11 cellular contexts compared by ENCODE assay signal in genomic region chr5:181235689-181236366, GRCh38. TPM values are rescaled to one million over a fixed set of nuclear protein-coding genes. Genes with fewer than 3 reads are reported as not detected.
DNase-seq lines count a peak whose midpoint lies in the region; ATAC-seq and TF ChIP-seq lines count a peak whose summit lies in the region.
"Had no signal": no experiment of that assay in that cellular context is flagged by ENCODE, and none has a peak within 500 bp of the region (broad histone marks: within the 10 kb centered on the region; RNA-seq: fewer than 3 reads in every experiment).

No MANE protein-coding gene starts in this region.

- H3K9me3 Mint-ChIP-seq in Calu3 (ENCODE audit: low read depth, unreplicated experiment) = no peaks in the 10 kb centered on the region
- H3K9me3 Mint-ChIP-seq in H9 = no peaks in the 10 kb centered on the region
- no peaks in the 10 kb centered on the region for H3K9me3 Mint-ChIP-seq in activated B cell treated with CpG ODN at 0.5 μM for 24 hours
- H3K9me3 Mint-ChIP-seq in mesothelial cell of epicardium = no peaks in the 10 kb centered on the region

- no peak overlapping the region for H2BK20ac ChIP-seq in H9 (ENCODE audit: low read depth, low read length, poor library complexity, severe bottlenecking)

- H3K56ac ChIP-seq in H9 (ENCODE audit: insufficient read length, low read depth, low read length) = no peak overlapping the region

- no peak overlapping the region for H3K9ac ChIP-seq in H9 (ENCODE audit: extremely low read depth, insufficient read length, low read length)

- no peak overlapping the region for H3T11ph ChIP-seq in H9 (ENCODE audit: low read length)

- no peaks in the 10 kb centered on the region for H3K4me1 ChIP-seq in H9 (ENCODE audit: insufficient read depth, low read length)

- H3K18ac ChIP-seq in H9 (ENCODE audit: insufficient read length, low read depth, low read length) = no peak overlapping the region

- no peak overlapping the region for H2BK12ac ChIP-seq in H9 (ENCODE audit: insufficient read length, low read depth, low read length)

- BruUV-seq in Calu3 (replicated peaks; lab: Mats Ljungman, UMichigan) = no TSS peak

- H4K91ac ChIP-seq in H9 (ENCODE audit: insufficient read length, low read depth, low read length) = no peak overlapping the region

- POLR2A ChIA-PET in activated B cell treated with CpG ODN at 0.5 μM for 24 hours (lab: Charles Lee) = interaction anchor here (1.0 to 8.8 kb wide), 5 partner anchors 7 to 25 kb away, joined by 3 to 73 read pairs (median 15); partner anchors contain the start of genes RACK1, TRIM41 and TRIM52

- WGBS in H9 (ENCODE audit: extremely low coverage, insufficient read length, low lambda C conversion rate) = no CpG with 5 or more reads among the region's 5 CpGs

- CTCF ChIA-PET in Calu3 (lab: Charles Lee) = no interaction called here
- CTCF ChIA-PET in activated B cell treated with CpG ODN at 0.5 μM for 24 hours (lab: Charles Lee) = no interaction called here

- no peak overlapping the region for H3K14ac ChIP-seq in H9 (ENCODE audit: insufficient read depth, low read length)

- H2BK5ac ChIP-seq in H9 (ENCODE audit: insufficient read length, low read length) = no peak overlapping the region

- H4K20me1 ChIP-seq in H9 (ENCODE audit: control insufficient read depth, insufficient read depth, insufficient read length) = no peaks in the 10 kb centered on the region

- H3K23me2 ChIP-seq in H9 (ENCODE audit: insufficient read length, low read depth, low read length, poor library complexity, severe bottlenecking) = no peaks in the 10 kb centered on the region

- H2BK15ac ChIP-seq in H9 (ENCODE audit: low read depth, low read length) = no peak overlapping the region

- H2AFZ ChIP-seq in H9 (ENCODE audit: low read length) = no peak overlapping the region

- H3K4me3 Mint-ChIP-seq in Calu3 (ENCODE audit: low read depth, unreplicated experiment) (no peak overlapping the region), H9 (no peak overlapping the region), activated B cell treated with CpG ODN at 0.5 μM for 24 hours (no peak overlapping the region), mesothelial cell of epicardium (no peak overlapping the region)

- no peak for DNase-seq in Calu3
- DNase-seq in H9 = no peak
- no peak for DNase-seq in activated B cell treated with CpG ODN at 0.5 μM for 24 hours
- no peak for DNase-seq in mesothelial cell of epicardium (ENCODE audit: low spot score in 2 of 2, unreplicated experiment in 2 of 2)
- DNase-seq in NCI-H510A treated with DMSO at 0.1 percent for 48 hours (lab: John Stamatoyannopoulos, UW) = no peak
- DNase-seq: activated CD4-positive, alpha-beta T cell treated with anti-CD3 and anti-CD28 coated beads for 4 hours; amygdala; NCI-H524 treated with DMSO at 0.1 percent for 48 hours; stimulated activated CD4-positive, alpha-beta T cell treated with anti-CD3 and anti-CD28 coated beads, Interleukin-4, amount 100 ng/mL, for 24 hours had no signal

- H3K4me2 ChIP-seq in H9 (ENCODE audit: insufficient read depth, insufficient read length, low read length) = no peak overlapping the region

- no peak overlapping the region for H4K8ac ChIP-seq in H9 (replicated peaks; ENCODE audit: insufficient read length, low read depth, low read length)

- H3K27ac ChIP-seq in H9 (ENCODE audit: insufficient read length, low read depth, low read length) = no peak overlapping the region

- ATAC-seq in activated B cell treated with CpG ODN at 0.5 μM for 24 hours (ENCODE audit: low read depth) = no peak
- no peak for ATAC-seq in HG02852 (IDR thresholded peaks at IDR 0.05; ENCODE audit: unreplicated experiment)
- no peak for ATAC-seq in GM19467 (IDR thresholded peaks at IDR 0.05; ENCODE audit: unreplicated experiment)

- H3K27me3 ChIP-seq in H9 (ENCODE audit: insufficient read depth, low read length) = no peaks in the 10 kb centered on the region

- peaks cover 95% of the 10 kb centered on the region for H3K36me3 Mint-ChIP-seq in Calu3 (ENCODE audit: insufficient read depth, unreplicated experiment)
- peaks cover 59 to 90% (median 70%) of the 10 kb centered on the region in 3 experiments for H3K36me3 Mint-ChIP-seq in H9 (ENCODE audit: insufficient read depth in 1 of 3, low read depth in 3 of 3)
- peaks cover 86% of the 10 kb centered on the region for H3K36me3 Mint-ChIP-seq in activated B cell treated with CpG ODN at 0.5 μM for 24 hours (ENCODE audit: low read depth)
- peaks cover 44% of the 10 kb centered on the region for H3K36me3 Mint-ChIP-seq in mesothelial cell of epicardium

- H3K4ac ChIP-seq in H9 (ENCODE audit: low read depth, low read length) = no peak overlapping the region

- H3K4me1 Mint-ChIP-seq in Calu3 (ENCODE audit: low read depth, unreplicated experiment) (peaks cover 17% of the 10 kb centered on the region), H9 (peaks cover 3 to 21% of the 10 kb centered on the region in 2 experiments; a peak in 1 of 4 replicates), activated B cell treated with CpG ODN at 0.5 μM for 24 hours (peaks cover 9% of the 10 kb centered on the region), mesothelial cell of epicardium (peaks cover 2% of the 10 kb centered on the region)

- H3K27me3 Mint-ChIP-seq in Calu3 (ENCODE audit: unreplicated experiment) (no peaks in the 10 kb centered on the region), H9 (ENCODE audit: low read depth) (no peaks in the 10 kb centered on the region; the same call in 1 of the 2 replicates), activated B cell treated with CpG ODN at 0.5 μM for 24 hours (no peaks in the 10 kb centered on the region), mesothelial cell of epicardium (ENCODE audit: low read depth) (no peaks in the 10 kb centered on the region)

- H4K5ac ChIP-seq in H9 (ENCODE audit: insufficient read length, low read depth, low read length) = no peak overlapping the region

- H3K9me3 ChIP-seq in H9 (ENCODE audit: control insufficient read depth, low read depth, low read length) = no peaks in the 10 kb centered on the region

- H3K79me1 ChIP-seq in H9 (ENCODE audit: insufficient read depth, low read depth, low read length, poor library complexity, severe bottlenecking) = no peaks in the 10 kb centered on the region

- H3K27ac Mint-ChIP-seq in Calu3 (ENCODE audit: unreplicated experiment) (peak overlapping the region; percentile 79), H9 (peak overlapping the region in 2 of 3 experiments; percentile 30 to 93; a peak in 5 of 7 replicates), activated B cell treated with CpG ODN at 0.5 μM for 24 hours (peak overlapping the region; percentile 59), mesothelial cell of epicardium (peak overlapping the region; percentile 73)

- TF ChIP-seq CTCF in Calu3 (IDR thresholded peaks at IDR 0.05; ENCODE audit: unreplicated experiment) (no peak), H9 (conservative IDR thresholded peaks at IDR 0.05) (no peak), activated B cell treated with CpG ODN at 0.5 μM for 24 hours (IDR thresholded peaks at IDR 0.05) (no peak), mesothelial cell of epicardium (IDR thresholded peaks at IDR 0.05; ENCODE audit: unreplicated experiment) (no peak)

- intact Hi-C loops in Calu3 (cut with micrococcal nuclease; ENCODE audit: unreplicated experiment) (no loop called here), activated B cell treated with CpG ODN at 0.5 μM for 24 hours (cut with micrococcal nuclease) (no loop called here)

- H2BK120ac ChIP-seq in H9 (ENCODE audit: low read depth, low read length, poor library complexity, severe bottlenecking) = no peak overlapping the region

- no peak overlapping the region for H3K23ac ChIP-seq in H9 (ENCODE audit: insufficient read length, low read depth, low read length)

- no peaks in the 10 kb centered on the region for H3K79me2 ChIP-seq in H9 (ENCODE audit: insufficient read depth, low read length)

- H2AK5ac ChIP-seq in H9 (ENCODE audit: insufficient read length, low read length) = no peak overlapping the region

RNA-seq across cellular contexts. Expression of gene RACK1, which starts 7.9 kb away (rescaled TPM):
- total RNA-seq in Calu3 (2022) (1,679 and 1,946 TPM in 2 replicates), H9 (2021) (2,548 and 2,552 TPM in 2 replicates), activated B cell treated with CpG ODN at 0.5 μM for 24 hours (2,528 and 2,812 TPM in 2 replicates), mesothelial cell of epicardium (2,008 to 2,083 TPM (median 2,030 TPM) in 3 replicates)

RNA-seq across cellular contexts. Expression of gene TRIM41, which starts 12.7 kb away (rescaled TPM):
- total RNA-seq in Calu3 (2022) (33.5 and 34.2 TPM in 2 replicates), H9 (2021) (33.5 and 34.2 TPM in 2 replicates), activated B cell treated with CpG ODN at 0.5 μM for 24 hours (34.9 and 39.6 TPM in 2 replicates), mesothelial cell of epicardium (27.9 to 28.1 TPM (median 27.9 TPM) in 3 replicates)

RNA-seq across cellular contexts. Expression of gene TRIM52, which starts 25.1 kb away (rescaled TPM):
- 14.8 and 14.9 TPM in 2 replicates for total RNA-seq in Calu3 (2022)
- 5.1 and 5.7 TPM in 2 replicates for total RNA-seq in H9 (2021)
- 30.9 and 36.9 TPM in 2 replicates for total RNA-seq in activated B cell treated with CpG ODN at 0.5 μM for 24 hours
- 12.8 to 14.6 TPM (median 13.3 TPM) in 3 replicates for total RNA-seq in mesothelial cell of epicardium

RNA-seq across cellular contexts. Expression of gene TRIM7, which starts 30.8 kb away (rescaled TPM):
- total RNA-seq in Calu3 (2022) = 1.8 and 2.4 TPM in 2 replicates
- total RNA-seq in H9 (2021) = not detected in 2 replicates
- total RNA-seq in activated B cell treated with CpG ODN at 0.5 μM for 24 hours = 0.32 and 0.51 TPM in 2 replicates
- 0.57 to 0.72 TPM (median 0.62 TPM) in 3 replicates for total RNA-seq in mesothelial cell of epicardium
